Comparison of ENCODE assay signal across 9 cellular contexts in the genomic region with DNA sequence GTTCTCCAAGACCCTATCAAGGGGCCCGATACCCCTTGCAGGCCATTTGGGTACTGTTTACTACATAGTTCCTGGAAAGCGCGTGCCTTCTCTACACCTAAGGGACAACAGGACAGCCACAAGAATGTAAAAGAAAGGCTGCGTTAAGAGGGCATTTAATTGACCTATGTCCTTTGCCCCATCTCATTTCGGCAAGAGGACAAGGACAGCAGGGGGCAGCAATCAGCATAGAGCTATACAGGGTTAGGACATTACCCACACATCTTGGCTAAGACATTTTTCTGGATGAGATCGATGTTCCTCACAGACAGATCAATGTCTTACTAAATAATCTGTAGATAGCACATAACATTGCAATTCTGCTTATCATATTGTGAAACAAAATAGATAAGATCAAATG. TPM values are rescaled to one million over a fixed set of nuclear protein-coding genes. Genes with fewer than 3 reads are reported as not detected.
DNase-seq lines count a peak whose midpoint lies in the region; ATAC-seq and TF ChIP-seq lines count a peak whose summit lies in the region.
"Had no signal": no experiment of that assay in that cellular context is flagged by ENCODE, and none has a peak within 500 bp of the region (broad histone marks: within the 10 kb centered on the region; RNA-seq: fewer than 3 reads in every experiment).

No MANE protein-coding gene starts in this region.

- H3K27ac Mint-ChIP-seq in activated B cell treated with CpG ODN at 0.5 μM for 24 hours (no peak overlapping the region), endothelial cell (ENCODE audit: unreplicated experiment) (no peak overlapping the region)

- H3K4me2 ChIP-seq in DND-41 (ENCODE audit: insufficient read depth, low read length): no peak overlapping the region

- TF ChIP-seq CTCF in DND-41 (IDR thresholded peaks at IDR 0.05; ENCODE audit: borderline replicate concordance, extremely low read depth, low read length, poor library complexity, severe bottlenecking): peak; percentile 78
- TF ChIP-seq CTCF in activated B cell treated with CpG ODN at 0.5 μM for 24 hours (IDR thresholded peaks at IDR 0.05): no peak
- peak; percentile 49 for TF ChIP-seq CTCF in endothelial cell (IDR thresholded peaks at IDR 0.05; ENCODE audit: unreplicated experiment)

- intact Hi-C loops in activated B cell treated with CpG ODN at 0.5 μM for 24 hours (cut with micrococcal nuclease): no loop called here

- no peak overlapping the region for H3K27ac ChIP-seq in DND-41 (ENCODE audit: low read length)
- H3K27ac ChIP-seq: SJSA1 had no signal

- H3K27me3 Mint-ChIP-seq in activated B cell treated with CpG ODN at 0.5 μM for 24 hours: no peaks in the 10 kb centered on the region
- no peaks in the 10 kb centered on the region for H3K27me3 Mint-ChIP-seq in endothelial cell (ENCODE audit: unreplicated experiment)

- no peak overlapping the region for H3K4me3 ChIP-seq in DND-41 (ENCODE audit: low read depth in 1 of 2, low read length in 2 of 2)
- H3K4me3 ChIP-seq: SJSA1 had no signal

- H2AFZ ChIP-seq in DND-41 (ENCODE audit: low read depth, low read length): no peak overlapping the region

- no peaks in the 10 kb centered on the region for H3K79me2 ChIP-seq in DND-41 (ENCODE audit: insufficient read depth, low read length)

- no peaks in the 10 kb centered on the region for H4K20me1 ChIP-seq in DND-41 (ENCODE audit: insufficient read depth, low read length)

- CTCF ChIA-PET in activated B cell treated with CpG ODN at 0.5 μM for 24 hours (lab: Charles Lee): interaction anchor here (1.0 kb wide), 1 partner anchor 737 kb away, joined by 4 read pairs; no protein-coding TSS in a partner anchor

- H3K4me3 Mint-ChIP-seq in activated B cell treated with CpG ODN at 0.5 μM for 24 hours: no peak overlapping the region
- H3K4me3 Mint-ChIP-seq in endothelial cell (ENCODE audit: unreplicated experiment): no peak overlapping the region

- DNase-seq in DND-41 (peak; percentile 55), activated B cell treated with CpG ODN at 0.5 μM for 24 hours (no peak), endothelial cell (ENCODE audit: low spot score) (peak; percentile 66), NCI-H1930 (lab: John Stamatoyannopoulos, UW) (no peak), NCI-H1417 treated with DMSO at 0.1 percent for 48 hours (lab: John Stamatoyannopoulos, UW) (no peak), NCI-H187 treated with DMSO at 0.1 percent for 48 hours (lab: John Stamatoyannopoulos, UW) (no peak)
- DNase-seq in stimulated activated CD4-positive, alpha-beta T cell treated with anti-CD3 and anti-CD28 coated beads, Interleukin-12 subunit alpha, Interleukin-12 subunit beta, amount 100 ng/mL, for 48 hours (ENCODE audit: low read depth in 2 of 3, low spot score in 1 of 3): peak; percentile 15 to 47 (median 45)

- no peaks in the 10 kb centered on the region for H3K9me3 Mint-ChIP-seq in activated B cell treated with CpG ODN at 0.5 μM for 24 hours
- H3K9me3 Mint-ChIP-seq in endothelial cell (ENCODE audit: unreplicated experiment): no peaks in the 10 kb centered on the region

- no peaks in the 10 kb centered on the region for H3K9me3 ChIP-seq in DND-41 (ENCODE audit: insufficient read depth, low read length, severe bottlenecking)
- H3K9me3 ChIP-seq: SJSA1 had no signal

- no peaks in the 10 kb centered on the region for H3K4me1 ChIP-seq in DND-41 (ENCODE audit: insufficient read depth, low read length)
- H3K4me1 ChIP-seq: SJSA1 had no signal

- H3K36me3 ChIP-seq in DND-41 (ENCODE audit: insufficient read depth, low read length): no peaks in the 10 kb centered on the region
- H3K36me3 ChIP-seq: SJSA1 had no signal

- no peak for TF ChIP-seq EP300 in Ishikawa (IDR thresholded peaks at IDR 0.05; ENCODE audit: borderline replicate concordance)

- H3K36me3 Mint-ChIP-seq in activated B cell treated with CpG ODN at 0.5 μM for 24 hours (ENCODE audit: low read depth): no peaks in the 10 kb centered on the region
- H3K36me3 Mint-ChIP-seq in endothelial cell (ENCODE audit: low read depth, unreplicated experiment): no peaks in the 10 kb centered on the region

- H3K9ac ChIP-seq in DND-41 (ENCODE audit: low read depth, low read length): no peak overlapping the region

- POLR2A ChIA-PET in activated B cell treated with CpG ODN at 0.5 μM for 24 hours (lab: Charles Lee): no interaction called here

- H3K4me1 Mint-ChIP-seq in activated B cell treated with CpG ODN at 0.5 μM for 24 hours (peaks cover 27% of the 10 kb centered on the region), endothelial cell (ENCODE audit: unreplicated experiment) (peaks cover 3% of the 10 kb centered on the region)

- TF ChIP-seq RAD21 in Ishikawa (IDR thresholded peaks at IDR 0.05; ENCODE audit: low read depth): peak; percentile 41

- H3K27me3 ChIP-seq in DND-41 (ENCODE audit: insufficient read depth, low read length, poor library complexity): no peaks in the 10 kb centered on the region
- H3K27me3 ChIP-seq: SJSA1 had no signal

- ATAC-seq in DND-41 (ENCODE audit: insufficient read depth, low read depth) (peak; percentile 74), activated B cell treated with CpG ODN at 0.5 μM for 24 hours (ENCODE audit: low read depth) (peak; percentile 45)

TF ChIP-seq in Ishikawa, 13 proteins besides CTCF, POLR2A, EP300 and RAD21:
- TF ChIP-seq, protein P1, sequence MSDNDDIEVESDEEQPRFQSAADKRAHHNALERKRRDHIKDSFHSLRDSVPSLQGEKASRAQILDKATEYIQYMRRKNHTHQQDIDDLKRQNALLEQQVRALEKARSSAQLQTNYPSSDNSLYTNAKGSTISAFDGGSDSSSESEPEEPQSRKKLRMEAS (IDR thresholded peaks at IDR 0.05): no peak
- no peak for TF ChIP-seq FOXM1 (IDR thresholded peaks at IDR 0.05; ENCODE audit: borderline replicate concordance, low read depth)
- TF ChIP-seq EGR1 (IDR thresholded peaks at IDR 0.05): no peak
- TF ChIP-seq TCF12 (IDR thresholded peaks at IDR 0.05; ENCODE audit: low read depth): no peak
- no peak for TF ChIP-seq NFIC (IDR thresholded peaks at IDR 0.05)
- no peak for TF ChIP-seq CREB1 (IDR thresholded peaks at IDR 0.05; ENCODE audit: low read depth)
- TF ChIP-seq, protein P2, sequence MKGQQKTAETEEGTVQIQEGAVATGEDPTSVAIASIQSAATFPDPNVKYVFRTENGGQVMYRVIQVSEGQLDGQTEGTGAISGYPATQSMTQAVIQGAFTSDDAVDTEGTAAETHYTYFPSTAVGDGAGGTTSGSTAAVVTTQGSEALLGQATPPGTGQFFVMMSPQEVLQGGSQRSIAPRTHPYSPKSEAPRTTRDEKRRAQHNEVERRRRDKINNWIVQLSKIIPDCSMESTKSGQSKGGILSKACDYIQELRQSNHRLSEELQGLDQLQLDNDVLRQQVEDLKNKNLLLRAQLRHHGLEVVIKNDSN (IDR thresholded peaks at IDR 0.05): no peak
- no peak for TF ChIP-seq TAF1 (IDR thresholded peaks at IDR 0.05; ENCODE audit: low read depth)
- no peak for TF ChIP-seq ZBTB7A (IDR thresholded peaks at IDR 0.05; ENCODE audit: low read depth)
- TF ChIP-seq YY1 (IDR thresholded peaks at IDR 0.05; ENCODE audit: low read depth): no peak
- TF ChIP-seq TEAD4 (IDR thresholded peaks at IDR 0.05): no peak
- TF ChIP-seq, protein P3, sequence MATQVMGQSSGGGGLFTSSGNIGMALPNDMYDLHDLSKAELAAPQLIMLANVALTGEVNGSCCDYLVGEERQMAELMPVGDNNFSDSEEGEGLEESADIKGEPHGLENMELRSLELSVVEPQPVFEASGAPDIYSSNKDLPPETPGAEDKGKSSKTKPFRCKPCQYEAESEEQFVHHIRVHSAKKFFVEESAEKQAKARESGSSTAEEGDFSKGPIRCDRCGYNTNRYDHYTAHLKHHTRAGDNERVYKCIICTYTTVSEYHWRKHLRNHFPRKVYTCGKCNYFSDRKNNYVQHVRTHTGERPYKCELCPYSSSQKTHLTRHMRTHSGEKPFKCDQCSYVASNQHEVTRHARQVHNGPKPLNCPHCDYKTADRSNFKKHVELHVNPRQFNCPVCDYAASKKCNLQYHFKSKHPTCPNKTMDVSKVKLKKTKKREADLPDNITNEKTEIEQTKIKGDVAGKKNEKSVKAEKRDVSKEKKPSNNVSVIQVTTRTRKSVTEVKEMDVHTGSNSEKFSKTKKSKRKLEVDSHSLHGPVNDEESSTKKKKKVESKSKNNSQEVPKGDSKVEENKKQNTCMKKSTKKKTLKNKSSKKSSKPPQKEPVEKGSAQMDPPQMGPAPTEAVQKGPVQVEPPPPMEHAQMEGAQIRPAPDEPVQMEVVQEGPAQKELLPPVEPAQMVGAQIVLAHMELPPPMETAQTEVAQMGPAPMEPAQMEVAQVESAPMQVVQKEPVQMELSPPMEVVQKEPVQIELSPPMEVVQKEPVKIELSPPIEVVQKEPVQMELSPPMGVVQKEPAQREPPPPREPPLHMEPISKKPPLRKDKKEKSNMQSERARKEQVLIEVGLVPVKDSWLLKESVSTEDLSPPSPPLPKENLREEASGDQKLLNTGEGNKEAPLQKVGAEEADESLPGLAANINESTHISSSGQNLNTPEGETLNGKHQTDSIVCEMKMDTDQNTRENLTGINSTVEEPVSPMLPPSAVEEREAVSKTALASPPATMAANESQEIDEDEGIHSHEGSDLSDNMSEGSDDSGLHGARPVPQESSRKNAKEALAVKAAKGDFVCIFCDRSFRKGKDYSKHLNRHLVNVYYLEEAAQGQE (IDR thresholded peaks at IDR 0.05; ENCODE audit: low read depth): no peak
- TF ChIP-seq CEBPB (IDR thresholded peaks at IDR 0.05): no peak
TF ChIP-seq in Ishikawa: peak in this region for 0.

RNA-seq across cellular contexts. Expression of a gene that starts 41.2 kb away (rescaled TPM):
- 0.07 and 0.12 TPM in 2 replicates for total RNA-seq in activated B cell treated with CpG ODN at 0.5 μM for 24 hours
- total RNA-seq in endothelial cell (ENCODE audit: unreplicated experiment): not detected
- total RNA-seq: SJSA1 had no signal

Comparison
In these comparisons a context has a peak if more than half of its experiments do, and no peak if none do; other contexts are left out.
1. DNase-seq: peak in DND-41 (single experiment), endothelial cell (single experiment) and stimulated activated CD4-positive, alpha-beta T cell treated with anti-CD3 and anti-CD28 coated beads, Interleukin-12 subunit alpha, Interleukin-12 subunit beta, amount 100 ng/mL, for 48 hours (3 of 3); none in activated B cell treated with CpG ODN at 0.5 μM for 24 hours (single experiment), NCI-H1930 (0 of 2), NCI-H1417 treated with DMSO at 0.1 percent for 48 hours (single experiment) and NCI-H187 treated with DMSO at 0.1 percent for 48 hours (single experiment).